8 cellular contexts compared by ENCODE assay signal in the genomic region with DNA sequence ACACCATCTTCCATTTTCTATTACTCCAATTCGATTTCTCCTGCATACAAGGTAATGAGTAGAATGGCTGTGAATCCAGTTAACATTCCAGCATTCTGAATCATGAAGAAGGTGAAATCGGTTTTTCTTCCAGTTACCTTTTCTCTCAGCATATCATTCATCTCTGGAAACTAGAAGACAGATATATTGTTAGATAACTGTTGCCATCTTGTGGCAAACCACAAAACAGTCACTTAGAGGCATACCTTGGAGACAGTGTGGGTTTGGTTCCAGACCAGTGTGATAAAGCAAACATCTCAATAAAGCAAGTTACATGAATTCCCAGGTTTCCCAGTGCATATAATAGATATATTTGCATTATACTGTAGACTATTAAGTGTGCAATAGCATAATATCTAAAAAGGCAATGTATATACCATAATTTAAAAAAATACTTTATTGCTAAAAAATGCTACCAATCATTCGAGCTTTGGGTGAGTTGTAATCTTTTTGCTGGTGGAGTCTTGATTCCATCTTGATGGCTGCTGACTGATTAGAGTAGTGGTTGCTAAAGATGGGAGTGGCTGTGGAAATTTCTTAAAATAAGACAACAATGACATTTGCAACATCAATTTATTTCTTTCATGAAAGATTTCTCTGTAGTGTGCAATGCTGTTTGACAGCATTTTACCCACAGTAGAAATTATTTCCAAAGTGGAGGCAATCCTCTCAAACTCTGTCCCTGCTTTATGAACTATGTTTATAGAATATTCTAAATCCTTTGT.
A peak's percentile ranks its signal among the peaks of the same experiment; 100 is the strongest.
DNase-seq lines count a peak whose midpoint lies in the region; ATAC-seq, FAIRE-seq and TF ChIP-seq lines count a peak whose summit lies in the region.

No MANE protein-coding gene starts in this region.

- FAIRE-seq in endometrium (lab: Jason Lieb, UNC) = peak; percentile 45

- H3K9me3 Mint-ChIP-seq in neural crest cell = no peaks in the 10 kb centered on the region

- H3K27ac Mint-ChIP-seq in neural crest cell (ENCODE audit: unreplicated experiment) = no peak overlapping the region

- peak overlapping the region; percentile 38 for H3K27ac ChIP-seq in 22Rv1

- no peaks in the 10 kb centered on the region for H3K27me3 Mint-ChIP-seq in neural crest cell (ENCODE audit: low read depth)

- H3K4me3 Mint-ChIP-seq in neural crest cell = no peak overlapping the region

- H3K36me3 Mint-ChIP-seq in neural crest cell (ENCODE audit: low read depth) = no peaks in the 10 kb centered on the region

- DNase-seq in G401 (ENCODE audit: low spot score) (peak; percentile 91), HuH-7 (ENCODE audit: low spot score) (peak; percentile 19), OCI-M1 (lab: John Stamatoyannopoulos, UW) (peak; percentile 31), neural crest cell (ENCODE audit: low read depth, low spot score) (no peak)

- ATAC-seq in GM21717 (IDR thresholded peaks at IDR 0.05; ENCODE audit: unreplicated experiment) (peak; percentile 94), HG03196 (IDR thresholded peaks at IDR 0.05; ENCODE audit: unreplicated experiment) (no peak)

- TF ChIP-seq CTCF in 22Rv1 (IDR thresholded peaks at IDR 0.05) = peak; percentile 71
- peak; percentile 79 for TF ChIP-seq CTCF in neural crest cell (conservative IDR thresholded peaks at IDR 0.05)

- peaks cover 2% of the 10 kb centered on the region for H3K4me1 Mint-ChIP-seq in neural crest cell

- in situ Hi-C loops in G401 (cut with HindIII; ENCODE audit: low sequenced_read_pairs) = no loop called here
